Comparison of ENCODE assay signal across 26 cellular contexts in genomic region chr4:182890202-182890601, GRCh38.
"Had no signal": no experiment of that assay in that cellular context is flagged by ENCODE, and none has a peak within 500 bp of the region (broad histone marks: within the 10 kb centered on the region; RNA-seq: fewer than 3 reads in every experiment).

No MANE protein-coding gene starts in this region.

- H3K9me3 Mint-ChIP-seq: activated CD4-positive, alpha-beta T cell treated with anti-CD3 and anti-CD28 coated beads, Interleukin-2, amount 10 ng/mL, durations not matched to agents 24 days and 14 days had no signal

- FAIRE-seq: astrocyte, RCC 7860, TTC549 had no signal

- H3K4me3 ChIP-seq: cardiac muscle cell, MG63 had no signal

- H3K27me3 Mint-ChIP-seq: activated B cell treated with CpG ODN at 0.5 μM for 24 hours; activated CD4-positive, alpha-beta T cell treated with anti-CD3 and anti-CD28 coated beads, Interleukin-2, amount 10 ng/mL, durations not matched to agents 24 days and 14 days; activated naive CD8-positive, alpha-beta T cell; activated T-helper 17 cell treated with anti-CD3 and anti-CD28 coated beads, Interleukin-2, amount 50 U/mL, for 72 hours had no signal

- ATAC-seq: activated T-helper 17 cell treated with anti-CD3 and anti-CD28 coated beads, Interleukin-2, amount 50 U/mL, for 72 hours had no signal

- H3K9me3 ChIP-seq: MG63 had no signal

- H3K4me3 Mint-ChIP-seq: activated B cell treated with CpG ODN at 0.5 μM for 24 hours; activated CD4-positive, alpha-beta T cell treated with anti-CD3 and anti-CD28 coated beads, Interleukin-2, amount 10 ng/mL, durations not matched to agents 24 days and 14 days; activated naive CD4-positive, alpha-beta T cell treated with anti-CD3 and anti-CD28 coated beads for 36 hours; activated naive CD8-positive, alpha-beta T cell; activated T-helper 17 cell treated with anti-CD3 and anti-CD28 coated beads, Interleukin-2, amount 50 U/mL, for 72 hours; brain had no signal

- H3K9ac ChIP-seq: KMS-11 had no signal

- H3K27ac Mint-ChIP-seq: activated B cell treated with CpG ODN at 0.5 μM for 24 hours; activated CD4-positive, alpha-beta T cell treated with anti-CD3 and anti-CD28 coated beads, Interleukin-2, amount 10 ng/mL, durations not matched to agents 24 days and 14 days; activated naive CD4-positive, alpha-beta T cell treated with anti-CD3 and anti-CD28 coated beads for 36 hours; activated naive CD8-positive, alpha-beta T cell; activated T-helper 17 cell treated with anti-CD3 and anti-CD28 coated beads, Interleukin-2, amount 50 U/mL, for 72 hours had no signal

- H3K4me1 Mint-ChIP-seq: activated B cell treated with CpG ODN at 0.5 μM for 24 hours; activated CD4-positive, alpha-beta T cell treated with anti-CD3 and anti-CD28 coated beads, Interleukin-2, amount 10 ng/mL, durations not matched to agents 24 days and 14 days had no signal

- H3K27ac ChIP-seq: cardiac muscle cell, KMS-11 had no signal

- H3K27me3 ChIP-seq: cardiac muscle cell, MG63 had no signal

- H3K4me2 ChIP-seq: KMS-11 had no signal

- DNase-seq: activated B cell treated with CpG ODN at 0.5 μM for 24 hours; activated CD4-positive, alpha-beta T cell treated with anti-CD3 and anti-CD28 coated beads for 1 hour; activated CD4-positive, alpha-beta T cell treated with anti-CD3 and anti-CD28 coated beads, Interleukin-2, amount 10 ng/mL, durations not matched to agents 24 days and 14 days; activated CD4-positive, alpha-beta T cell treated with anti-CD3 and anti-CD28 coated beads, Interleukin-2, amount 50 U/mL, for 48 hours; activated gamma-delta T cell; activated naive CD4-positive, alpha-beta T cell treated with anti-CD3 and anti-CD28 coated beads for 36 hours; activated T-cell treated with anti-CD3 and anti-CD28 coated beads for 4 hours; activated T-cell treated with anti-CD3 and anti-CD28 coated beads, Interleukin-2, amount 50 U/mL, for 48 hours; amygdala; MG63; NCI-H1105; NCI-H1436; NCI-H2029 treated with DMSO at 0.1 percent for 48 hours; NCI-H345; NK-92 treated with Interleukin-12 subunit alpha and Interleukin-12 subunit beta, amount 100 ng/mL, for 24 hours; SHP77 treated with DMSO at 0.1 percent for 48 hours; T-helper 2 cell; T1000 had no signal
